In genomic region chr20:573414-574296, GRCh38 we compare ENCODE assay signal across 1 cellular context.
TF ChIP-seq lines count a peak whose summit lies in the region.

No MANE protein-coding gene starts in this region.

TF ChIP-seq in GM12878, 131 proteins besides CTCF, POLR2A, EP300 and RAD21:
- TF ChIP-seq ATF7 (IDR thresholded peaks at IDR 0.05; ENCODE audit: low read depth) (peak; percentile 34; the same call in 1 of the 2 replicates), SMC3 (IDR thresholded peaks at IDR 0.05; ENCODE audit: borderline replicate concordance, low read length) (no peak)
TF ChIP-seq in GM12878: peak in this region for 1.
